9 cellular contexts compared by ENCODE assay signal in the genomic region with DNA sequence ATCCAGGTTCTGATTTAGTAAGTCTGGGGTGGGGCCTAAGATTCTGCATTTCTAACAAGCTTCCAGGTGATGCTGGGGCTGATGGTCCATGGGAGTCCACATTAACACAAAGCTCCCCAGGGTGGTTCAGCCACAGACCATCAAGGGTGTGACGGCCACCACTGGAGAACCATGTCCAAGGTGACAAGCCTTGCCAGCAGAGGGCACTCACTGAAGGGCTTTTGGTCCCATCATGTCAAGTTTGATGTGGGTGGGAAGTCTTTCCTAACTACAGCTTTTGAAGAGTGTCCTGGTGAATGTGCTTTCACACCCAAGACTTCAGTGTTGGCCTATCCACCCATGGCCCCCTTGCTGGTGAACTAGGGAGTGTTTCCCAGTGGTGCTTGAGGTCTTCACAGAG.
A peak's percentile ranks its signal among the peaks of the same experiment; 100 is the strongest.
DNase-seq lines count a peak whose midpoint lies in the region; ATAC-seq and TF ChIP-seq lines count a peak whose summit lies in the region.
"Had no signal": no experiment of that assay in that cellular context is flagged by ENCODE, and none has a peak within 500 bp of the region (broad histone marks: within the 10 kb centered on the region; RNA-seq: fewer than 3 reads in every experiment).

No MANE protein-coding gene starts in this region.

- H3K27ac ChIP-seq in brain microvascular endothelial cell: no peak overlapping the region

- peak in 2 of 3 donors; percentile 41 to 53 for ATAC-seq in natural killer cell
- ATAC-seq in HG02759 (IDR thresholded peaks at IDR 0.05; ENCODE audit: unreplicated experiment): no peak

- H3K27me3 Mint-ChIP-seq in natural killer cell (ENCODE audit: low read depth in 2 of 2): no peaks in the 10 kb centered on the region

- H3K36me3 ChIP-seq in brain microvascular endothelial cell (replicated peaks): no peaks in the 10 kb centered on the region

- H3K4me1 Mint-ChIP-seq in natural killer cell: peaks cover 5 to 7% of the 10 kb centered on the region in 2 donors

- DNase-seq in AG09309 (ENCODE audit: low read depth): no peak
- DNase-seq in GM19238 (ENCODE audit: insufficient read length, low spot score): peak; percentile 22
- peak; percentile 43 for DNase-seq in SW480 (ENCODE audit: low spot score)
- peak; percentile 43 for DNase-seq in brain microvascular endothelial cell
- no peak for DNase-seq in natural killer cell
- DNase-seq in GOT3 (lab: John Stamatoyannopoulos, UW): no peak
- no peak for DNase-seq in amniotic stem cell (lab: John Stamatoyannopoulos, UW)

- H3K27ac Mint-ChIP-seq in natural killer cell: no peak overlapping the region
- H3K27ac Mint-ChIP-seq: dendritic cell treated with granulocyte-macrophage colony-stimulating factor and Interleukin-4, amounts not matched to agents 40 ng/mL and 50 ng/mL, for 4 days had no signal

- in situ Hi-C loops in brain microvascular endothelial cell (cut with HindIII; ENCODE audit: low pct_ligation_motif_present, low sequenced_read_pairs): no loop called here

- no peaks in the 10 kb centered on the region for H3K9me3 Mint-ChIP-seq in natural killer cell
- H3K9me3 Mint-ChIP-seq: dendritic cell treated with granulocyte-macrophage colony-stimulating factor and Interleukin-4, amounts not matched to agents 40 ng/mL and 50 ng/mL, for 4 days had no signal

- no peak overlapping the region for H3K4me3 ChIP-seq in AG09309 (ENCODE audit: control insufficient read depth, low read depth, low read length)
- H3K4me3 ChIP-seq in brain microvascular endothelial cell (ENCODE audit: low read depth, low read length): no peak overlapping the region

- peaks cover 8% of the 10 kb centered on the region for H3K27me3 ChIP-seq in brain microvascular endothelial cell (replicated peaks)

- H3K36me3 Mint-ChIP-seq in natural killer cell: no peaks in the 10 kb centered on the region

- intact Hi-C loops in natural killer cell (cut with micrococcal nuclease): loop anchor here (2.0 kb wide), 1 partner anchor 40 kb away; no protein-coding TSS in a partner anchor

- H3K4me3 Mint-ChIP-seq in natural killer cell: no peak overlapping the region
- H3K4me3 Mint-ChIP-seq: dendritic cell treated with granulocyte-macrophage colony-stimulating factor and Interleukin-4, amounts not matched to agents 40 ng/mL and 50 ng/mL, for 4 days had no signal

- TF ChIP-seq CTCF in AG09309 (IDR thresholded peaks at IDR 0.05; ENCODE audit: control insufficient read depth, insufficient read depth, low read depth, low read length, missing control alignments): peak; percentile 71
- peak; percentile 79 for TF ChIP-seq CTCF in brain microvascular endothelial cell (IDR thresholded peaks at IDR 0.05; ENCODE audit: low read depth, low read length, missing control alignments)
- TF ChIP-seq CTCF in natural killer cell (IDR thresholded peaks at IDR 0.05): peak; percentile 24

Comparison
In these comparisons a context has a peak if more than half of its experiments do, and no peak if none do; other contexts are left out.
1. DNase-seq: peak in GM19238 (single experiment), SW480 (single experiment) and brain microvascular endothelial cell (single experiment); none in AG09309 (single experiment), natural killer cell (single experiment), GOT3 (single experiment) and amniotic stem cell (single experiment).
2. CTCF ChIP-seq: peak in every context shown above with its lines; median percentile 79 in brain microvascular endothelial cell; 71 in AG09309; 24 in natural killer cell.